ENCODE assay signal across 8 cellular contexts in genomic region chr14:58200480-58200841, GRCh38. TPM values are rescaled to one million over a fixed set of nuclear protein-coding genes. Genes with fewer than 3 reads are reported as not detected.
DNase-seq lines count a peak whose midpoint lies in the region; ATAC-seq and TF ChIP-seq lines count a peak whose summit lies in the region.

No MANE protein-coding gene starts in this region.

- POLR2A ChIA-PET in A673 (lab: Charles Lee; ENCODE audit: low non-redundant PET): no interaction called here

- no peaks in the 10 kb centered on the region for H3K27me3 ChIP-seq in A673 (replicated peaks; ENCODE audit: insufficient read depth, low read depth, low read length, poor library complexity)
- H3K27me3 ChIP-seq in HUES64 (ENCODE audit: insufficient read depth, low read length): no peaks in the 10 kb centered on the region
- no peaks in the 10 kb centered on the region for H3K27me3 ChIP-seq in muscle layer of colon (ENCODE audit: control insufficient read depth in 1 of 2, insufficient read depth in 2 of 2, low read length in 2 of 2)

- in situ Hi-C loops in G401 (cut with HindIII; ENCODE audit: low sequenced_read_pairs): no loop called here

- ATAC-seq in GM19455 (IDR thresholded peaks at IDR 0.05; ENCODE audit: unreplicated experiment): peak; percentile 8
- ATAC-seq in GM18517 (IDR thresholded peaks at IDR 0.05; ENCODE audit: unreplicated experiment): no peak

- H3K4me3 ChIP-seq in A673 (ENCODE audit: low read depth, low read length, poor library complexity, severe bottlenecking) (peak overlapping the region; percentile 90), HUES64 (ENCODE audit: low read length) (peak overlapping the region; percentile 99), muscle layer of colon (ENCODE audit: low read depth in 1 of 2, low read length in 2 of 2) (peak overlapping the region; percentile 73 to 77)

- H3K36me3 ChIP-seq in A673 (ENCODE audit: insufficient read depth, low read length, poor library complexity, severe bottlenecking): no peaks in the 10 kb centered on the region
- H3K36me3 ChIP-seq in HUES64 (ENCODE audit: insufficient read depth, low read length): peaks cover 12% of the 10 kb centered on the region
- no peaks in the 10 kb centered on the region for H3K36me3 ChIP-seq in muscle layer of colon (ENCODE audit: insufficient read depth, low read length)

- TF ChIP-seq CTCF in A673 (conservative IDR thresholded peaks at IDR 0.05; ENCODE audit: low read depth, low read length): no peak

- no TSS peak for BruUV-seq in A673 (replicated peaks; lab: Mats Ljungman, UMichigan)

- intact Hi-C loops in A673 (cut with micrococcal nuclease; ENCODE audit: unreplicated experiment): no loop called here

- CTCF ChIA-PET in A673 (lab: Charles Lee): interaction anchor here (0.6 kb wide), 1 partner anchor 58 kb away, joined by 7 read pairs; no protein-coding TSS in a partner anchor

- DNase-seq in A673 (ENCODE audit: low spot score) (no peak), G401 (ENCODE audit: low spot score) (no peak), glomerular visceral epithelial cell (ENCODE audit: extremely low spot score) (no peak)

- H3K4me1 ChIP-seq in A673 (ENCODE audit: insufficient read depth, low read length, poor library complexity, severe bottlenecking) (peaks cover 9% of the 10 kb centered on the region), HUES64 (ENCODE audit: insufficient read depth, low read length) (peaks cover 5% of the 10 kb centered on the region), muscle layer of colon (ENCODE audit: insufficient read depth, low read length) (peaks cover 7% of the 10 kb centered on the region)

- H3K27ac ChIP-seq in A673 (ENCODE audit: low read depth, low read length, poor library complexity, severe bottlenecking) (peak overlapping the region; percentile 84), HUES64 (ENCODE audit: low read depth, low read length) (peak overlapping the region; percentile 97; the same call in 1 of the 2 replicates), cingulate gyrus (ENCODE audit: low read depth, low read length) (peak overlapping the region; percentile 78), muscle layer of colon (ENCODE audit: low read depth, low read length) (peak overlapping the region; percentile 75)

- H3K9me3 ChIP-seq in A673 (ENCODE audit: low read depth, low read length, poor library complexity, severe bottlenecking): no peaks in the 10 kb centered on the region
- no peaks in the 10 kb centered on the region for H3K9me3 ChIP-seq in HUES64 (ENCODE audit: insufficient read depth, low read depth, low read length)
- H3K9me3 ChIP-seq in muscle layer of colon (ENCODE audit: low read length): no peaks in the 10 kb centered on the region

- WGBS in HUES64: 2% methylated on average over 11 of the region's 11 CpGs

- peak overlapping the region; percentile 91 for H3K9ac ChIP-seq in HUES64 (ENCODE audit: low read depth, low read length)
- H3K9ac ChIP-seq in muscle layer of colon (ENCODE audit: low read length): peak overlapping the region; percentile 90

RNA-seq across cellular contexts. Expression of gene ACTR10, which starts 0.5 kb away (rescaled TPM):
- 54.7 and 68.7 TPM in 2 replicates for total RNA-seq in A673 (2021)
- 39.0 TPM for polyA plus RNA-seq in HUES64 (2013, experiment 1 of 2)
- polyA plus RNA-seq in HUES64 (2013, experiment 2 of 2): 50.0 TPM
- 49.2 and 56.0 TPM in 2 replicates for total RNA-seq in G401 (2014; rRNA removed; shearing (Covaris generic))

RNA-seq across cellular contexts. Expression of gene PSMA3, which starts 44.2 kb away (rescaled TPM):
- total RNA-seq in A673 (2021): 355 and 375 TPM in 2 replicates
- polyA plus RNA-seq in HUES64 (2013, experiment 1 of 2): 226 TPM
- polyA plus RNA-seq in HUES64 (2013, experiment 2 of 2): 241 TPM
- total RNA-seq in G401 (2014; rRNA removed; shearing (Covaris generic)): 208 and 305 TPM in 2 replicates

RNA-seq across cellular contexts. Expression of gene ARMH4, which starts 48.4 kb away (rescaled TPM):
- 7.8 and 14.2 TPM in 2 replicates for total RNA-seq in A673 (2021)
- 8.7 TPM for polyA plus RNA-seq in HUES64 (2013, experiment 1 of 2)
- polyA plus RNA-seq in HUES64 (2013, experiment 2 of 2): 8.9 TPM
- 2.1 and 3.7 TPM in 2 replicates for total RNA-seq in G401 (2014; rRNA removed; shearing (Covaris generic))
